Comparison of ENCODE assay signal across 16 cellular contexts in genomic region chr10:77548157-77548556, GRCh38.
"Had no signal": no experiment of that assay in that cellular context is flagged by ENCODE, and none has a peak within 500 bp of the region (broad histone marks: within the 10 kb centered on the region; RNA-seq: fewer than 3 reads in every experiment).

No MANE protein-coding gene starts in this region.

- FAIRE-seq: islet of Langerhans had no signal

- H3K4me1 ChIP-seq: breast epithelium had no signal

- H3K36me3 ChIP-seq: breast epithelium, esophagus squamous epithelium, heart left ventricle, upper lobe of left lung had no signal

- DNase-seq: activated CD4-positive, alpha-beta memory T cell treated with anti-CD3 and anti-CD28 coated beads for 36 hours; activated CD4-positive, CD25-positive, alpha-beta regulatory T cell treated with anti-CD3 and anti-CD28 coated beads, Interleukin-2, amount 50 U/mL, for 72 hours; activated naive CD8-positive, alpha-beta T cell treated with anti-CD3 and anti-CD28 coated beads, Interleukin-2, amount 10 ng/mL, durations not matched to agents 7 days and 5 days; activated T-cell treated with anti-CD3 and anti-CD28 coated beads, Interleukin-2, amount 50 U/mL, for 48 hours; anterior cingulate cortex; esophagus squamous epithelium; foreskin melanocyte; heart left ventricle; natural killer cell; right cardiac atrium; stimulated activated CD4-positive, alpha-beta T cell treated with anti-CD3 and anti-CD28 coated beads, Interleukin-1b, Interleukin-23, amount 100 ng/mL, for 48 hours; stimulated activated naive B cell treated with anti-CD40 and anti-IgM and Interleukin-4, amounts not matched to agents 10 μg/mL and 1 μg/mL and 100 μg/mL, for 72 hours; T-helper 9 cell had no signal

- H3K4me3 ChIP-seq: breast epithelium, esophagus squamous epithelium, heart left ventricle, upper lobe of left lung had no signal

- H3K27ac ChIP-seq: breast epithelium, esophagus squamous epithelium, upper lobe of left lung had no signal

- H3K27me3 ChIP-seq: breast epithelium, esophagus squamous epithelium, upper lobe of left lung had no signal

- H3K9me3 ChIP-seq: breast epithelium, esophagus squamous epithelium, upper lobe of left lung had no signal
